Comparison of ENCODE assay signal across 9 cellular contexts in the genomic region with DNA sequence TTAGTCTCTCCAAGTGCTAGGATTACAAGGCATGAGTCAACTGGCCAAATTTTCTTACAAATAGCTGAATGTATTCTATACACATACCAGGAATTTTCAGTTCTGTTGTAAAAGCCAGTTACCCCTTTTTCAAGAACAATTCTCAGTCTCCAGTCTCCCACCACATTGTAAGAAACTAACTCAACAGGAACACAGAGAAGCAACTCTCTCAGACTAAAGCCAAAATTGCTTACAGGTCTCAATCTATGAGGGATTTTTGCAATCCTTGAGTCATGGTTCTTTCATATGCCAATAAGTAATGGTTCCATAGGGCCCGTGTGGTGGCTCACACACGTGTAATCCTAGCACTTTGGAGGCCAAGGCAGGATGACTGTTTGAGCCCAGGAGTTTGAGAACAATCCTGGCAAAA. TPM values are rescaled to one million over a fixed set of nuclear protein-coding genes. Genes with fewer than 3 reads are reported as not detected.
DNase-seq lines count a peak whose midpoint lies in the region; ATAC-seq and TF ChIP-seq lines count a peak whose summit lies in the region.
"Had no signal": no experiment of that assay in that cellular context is flagged by ENCODE, and none has a peak within 500 bp of the region (broad histone marks: within the 10 kb centered on the region; RNA-seq: fewer than 3 reads in every experiment).

No MANE protein-coding gene starts in this region.

- H3K4me2 ChIP-seq in trophoblast cell (ENCODE audit: low read length) = no peak overlapping the region

- peaks cover 27% of the 10 kb centered on the region for H3K36me3 ChIP-seq in CD8-positive, alpha-beta memory T cell (ENCODE audit: insufficient read depth, low read length)
- H3K36me3 ChIP-seq in esophagus (ENCODE audit: control insufficient read depth in 2 of 2, insufficient read depth in 2 of 2, low read length in 1 of 2) (peaks cover 3 to 16% of the 10 kb centered on the region in 2 donors), trophoblast cell (ENCODE audit: control insufficient read depth in 1 of 2, insufficient read depth in 2 of 2, low read length in 2 of 2) (peaks cover 38 to 63% of the 10 kb centered on the region in 2 experiments)

- no peak overlapping the region for H2BK12ac ChIP-seq in trophoblast cell (ENCODE audit: low read length)

- H3K27ac ChIP-seq in CD8-positive, alpha-beta memory T cell (ENCODE audit: low read depth, low read length) = no peak overlapping the region
- peak overlapping the region; percentile 98 for H3K27ac ChIP-seq in RWPE1
- H3K27ac ChIP-seq in esophagus (ENCODE audit: low read depth in 2 of 2, low read length in 1 of 2) = peak overlapping the region; percentile 68 to 80
- H3K27ac ChIP-seq in trophoblast cell (ENCODE audit: low read depth, low read length) = no peak overlapping the region

- H3K27ac Mint-ChIP-seq in CD8-positive, alpha-beta memory T cell = peak overlapping the region in 6 of 8 donors; percentile 33 to 90 (median 52)

- H3K36me3 Mint-ChIP-seq in CD8-positive, alpha-beta memory T cell = peaks cover 0 to 64% (median 12%) of the 10 kb centered on the region in 3 donors

- peaks cover 37% of the 10 kb centered on the region for H3K4me1 ChIP-seq in CD8-positive, alpha-beta memory T cell (ENCODE audit: insufficient read depth, low read length)
- H3K4me1 ChIP-seq in esophagus (ENCODE audit: control insufficient read depth in 2 of 2, insufficient read depth in 2 of 2, low read length in 1 of 2) (peaks cover 3 to 14% of the 10 kb centered on the region in 2 donors), trophoblast cell (ENCODE audit: control insufficient read depth in 1 of 2, insufficient read depth in 2 of 2, low read length in 2 of 2) (peaks cover 0 to 7% of the 10 kb centered on the region in 2 experiments)

- H3K9me3 ChIP-seq in CD8-positive, alpha-beta memory T cell (ENCODE audit: low read length) = no peaks in the 10 kb centered on the region
- H3K9me3 ChIP-seq in esophagus (ENCODE audit: control insufficient read depth in 2 of 2, insufficient read depth in 1 of 2, low read depth in 1 of 2, low read length in 1 of 2) (no peaks in the 10 kb centered on the region), trophoblast cell (ENCODE audit: insufficient read depth, low read depth, low read length) (no peaks in the 10 kb centered on the region)

- H4K8ac ChIP-seq in trophoblast cell (ENCODE audit: low read depth, low read length) = no peak overlapping the region

- no peaks in the 10 kb centered on the region for H3K27me3 ChIP-seq in CD8-positive, alpha-beta memory T cell (ENCODE audit: insufficient read depth, low read length, poor library complexity, severe bottlenecking)
- no peaks in the 10 kb centered on the region for H3K27me3 ChIP-seq in esophagus (ENCODE audit: control insufficient read depth in 1 of 2, insufficient read depth in 2 of 2, low read length in 2 of 2)
- no peaks in the 10 kb centered on the region for H3K27me3 ChIP-seq in trophoblast cell (ENCODE audit: insufficient read depth, low read length)

- no peak overlapping the region for H2AK5ac ChIP-seq in trophoblast cell (ENCODE audit: low read length)

- 24 to 30% methylated on average over 2 of the region's 2 CpGs for WGBS in esophagus, 2 donors
- no CpG with 5 or more reads among the region's 2 CpGs for WGBS in trophoblast cell (ENCODE audit: extremely low coverage, insufficient coverage, insufficient read length)

- no peaks in the 10 kb centered on the region for H3K9me3 Mint-ChIP-seq in CD8-positive, alpha-beta memory T cell

- peak overlapping the region; percentile 21 for H3K4ac ChIP-seq in trophoblast cell (ENCODE audit: low read depth, low read length)

- no peak overlapping the region for H3K18ac ChIP-seq in trophoblast cell (ENCODE audit: low read length)

- H2BK120ac ChIP-seq in trophoblast cell (ENCODE audit: insufficient read depth, low read length, poor library complexity) = no peak overlapping the region

- POLR2A ChIA-PET in CD8-positive, alpha-beta memory T cell (lab: Charles Lee) = no interaction called here
- POLR2A ChIA-PET in RWPE1 (lab: Yijun Ruan, JAX; ENCODE audit: low non-redundant PET) = no interaction called here

- H4K12ac ChIP-seq in trophoblast cell (ENCODE audit: low read depth, low read length) = no peak overlapping the region

- no peak for TF ChIP-seq CTCF in RWPE1 (conservative IDR thresholded peaks at IDR 0.05; ENCODE audit: low read depth)
- TF ChIP-seq CTCF in GM20000 (IDR thresholded peaks at IDR 0.05; ENCODE audit: extremely low read depth, missing control alignments) = no peak

- peaks cover 52 to 77% (median 64%) of the 10 kb centered on the region in 3 donors for H3K4me1 Mint-ChIP-seq in CD8-positive, alpha-beta memory T cell

- no peak overlapping the region for H3K9ac ChIP-seq in trophoblast cell (ENCODE audit: low read length)

- H2BK5ac ChIP-seq in trophoblast cell (ENCODE audit: low read depth, low read length, poor library complexity) = no peak overlapping the region

- H2AFZ ChIP-seq in trophoblast cell (ENCODE audit: insufficient read depth, low read length, poor library complexity) = no peak overlapping the region

- H3K23ac ChIP-seq in trophoblast cell (ENCODE audit: low read length) = no peak overlapping the region

- DNase-seq in CD8-positive, alpha-beta memory T cell = no peak
- DNase-seq in RWPE1 (ENCODE audit: low spot score) = no peak
- peak in 1 of 2 donors; percentile 47 for DNase-seq in trophoblast cell
- DNase-seq in GM20000 (ENCODE audit: low spot score) = no peak
- DNase-seq in middle frontal gyrus (ENCODE audit: extremely low spot score, low spot score) = no peak
- DNase-seq: NCI-H1694 treated with DMSO at 0.1 percent for 48 hours had no signal

- peaks cover 54% of the 10 kb centered on the region for H3K79me2 ChIP-seq in trophoblast cell (ENCODE audit: control insufficient read depth, insufficient read depth, low read length, poor library complexity)

- ATAC-seq in HG02623 (IDR thresholded peaks at IDR 0.05; ENCODE audit: unreplicated experiment) (no peak), HG03108 (IDR thresholded peaks at IDR 0.05; ENCODE audit: unreplicated experiment) (no peak)

- CTCF ChIA-PET in CD8-positive, alpha-beta memory T cell (lab: Charles Lee) = interaction anchor here (2.2 kb wide), 1 partner anchor 22 kb away, joined by 6 read pairs; a partner anchor contains a TSS
- CTCF ChIA-PET in RWPE1 (lab: Yijun Ruan, JAX) = no interaction called here

- no peak overlapping the region for H3K14ac ChIP-seq in trophoblast cell (ENCODE audit: low read length)

- no peak overlapping the region for H3K4me3 ChIP-seq in CD8-positive, alpha-beta memory T cell (ENCODE audit: low read length)
- H3K4me3 ChIP-seq in esophagus (ENCODE audit: low read depth in 1 of 2, low read length in 2 of 2) (no peak overlapping the region), trophoblast cell (ENCODE audit: low read depth, low read length) (no peak overlapping the region)

- H3K27me3 Mint-ChIP-seq in CD8-positive, alpha-beta memory T cell = no peaks in the 10 kb centered on the region

- peak overlapping the region in 4 of 7 donors; percentile 13 to 47 (median 31) for H3K4me3 Mint-ChIP-seq in CD8-positive, alpha-beta memory T cell

- no peaks in the 10 kb centered on the region for H3K79me1 ChIP-seq in trophoblast cell (ENCODE audit: low read length)

- no peak overlapping the region for H4K91ac ChIP-seq in trophoblast cell (ENCODE audit: low read depth, low read length)

RNA-seq across cellular contexts. Expression of a gene that starts 8.5 kb away (rescaled TPM):
- 10 to 100 TPM; 43.9 to 47.1 TPM for total RNA-seq in CD8-positive, alpha-beta memory T cell
- polyA plus RNA-seq in CD8-positive, alpha-beta memory T cell = 50.5 TPM
- polyA plus RNA-seq in esophagus = 100 to 1,000 TPM in 1 of 2 donors, 10 to 100 TPM in 1; 67.8 to 110 TPM
- 117 and 119 TPM in 2 replicates for polyA plus RNA-seq in trophoblast cell (2013)

RNA-seq across cellular contexts. Expression of a gene that starts 22.8 kb away (rescaled TPM):
- total RNA-seq in CD8-positive, alpha-beta memory T cell = 10 to 100 TPM; 29.2 to 30.2 TPM
- 11.0 TPM for polyA plus RNA-seq in CD8-positive, alpha-beta memory T cell
- 1 to 10 TPM; 7.6 to 8.2 TPM for polyA plus RNA-seq in esophagus
- polyA plus RNA-seq in trophoblast cell (2013) = 18.3 and 18.9 TPM in 2 replicates

RNA-seq across cellular contexts. Expression of a gene that starts 45.8 kb away (rescaled TPM):
- 10 to 100 TPM; 19.3 TPM for total RNA-seq in CD8-positive, alpha-beta memory T cell
- 0.41 TPM for polyA plus RNA-seq in CD8-positive, alpha-beta memory T cell
- under 1 TPM; 0.36 to 0.77 TPM for polyA plus RNA-seq in esophagus
- 3.5 TPM in 2 replicates for polyA plus RNA-seq in trophoblast cell (2013)

Comparison
In these comparisons a context has a peak if more than half of its experiments do, and no peak if none do; other contexts are left out.
1. H3K27ac ChIP-seq: peak in RWPE1 (single experiment) and esophagus (2 of 2); none in CD8-positive, alpha-beta memory T cell (single experiment) and trophoblast cell (single experiment).